Comparison of ENCODE assay signal across 8 cellular contexts in the genomic region with DNA sequence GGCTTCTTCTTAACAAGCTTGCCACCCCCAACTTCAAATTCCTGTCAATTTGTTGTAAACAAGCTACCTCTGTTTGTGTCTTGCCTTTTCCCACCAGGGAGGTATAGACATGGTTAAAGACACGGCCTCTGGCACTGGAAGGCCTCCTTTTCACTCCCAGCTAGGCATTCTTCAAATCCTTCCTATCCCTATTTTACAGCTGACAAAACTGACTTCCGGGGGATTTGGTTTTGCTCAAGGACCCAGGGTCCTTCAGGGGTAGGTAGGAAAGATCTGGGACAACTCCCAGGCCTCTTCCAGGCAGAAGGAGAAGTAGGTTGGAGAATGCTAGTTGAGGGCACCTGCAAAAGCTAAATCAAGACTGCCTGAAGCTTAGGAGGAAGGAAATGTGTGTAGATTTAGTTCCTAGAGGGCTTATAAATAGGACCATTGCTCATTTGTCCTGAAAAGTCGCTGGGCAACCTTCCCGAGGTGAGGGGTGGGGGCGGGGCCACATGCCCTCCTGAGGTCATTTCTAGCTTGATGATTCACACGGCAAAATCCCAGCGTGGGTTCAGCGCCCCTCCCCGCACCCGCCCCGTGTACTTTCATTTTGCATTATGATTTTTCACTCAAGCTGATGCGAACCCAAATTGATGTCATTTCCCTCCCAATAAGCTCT. TPM values are rescaled to one million over a fixed set of nuclear protein-coding genes. Genes with fewer than 3 reads are reported as not detected.
A peak's percentile ranks its signal among the peaks of the same experiment; 100 is the strongest.
DNase-seq lines count a peak whose midpoint lies in the region; ATAC-seq and TF ChIP-seq lines count a peak whose summit lies in the region.

No MANE protein-coding gene starts in this region.

- intact Hi-C loops in CD4-positive, alpha-beta T cell (cut with DNase I, micrococcal nuclease): no loop called here

- no peak overlapping the region for H3K27ac ChIP-seq in CD4-positive, alpha-beta T cell (ENCODE audit: low read depth, low read length)
- H3K27ac ChIP-seq in HEK293 (ENCODE audit: extremely low read depth, low read depth, low read length) (no peak overlapping the region; the same call in 1 of the 2 replicates), SJSA1 (peak overlapping the region; percentile 61), iPS-20b (ENCODE audit: low read length) (no peak overlapping the region)

- POLR2A ChIA-PET in CD4-positive, alpha-beta T cell (lab: Charles Lee): interaction anchor here (0.9 kb wide), 1 partner anchor 107 kb away, joined by 3 read pairs; no protein-coding TSS in a partner anchor
- POLR2A ChIA-PET in HEK293 (lab: Yijun Ruan, JAX): no interaction called here

- H3K27me3 Mint-ChIP-seq in CD4-positive, alpha-beta T cell: no peaks in the 10 kb centered on the region

- CTCF ChIA-PET in CD4-positive, alpha-beta T cell (lab: Charles Lee): interaction anchor here (0.7 kb wide), 1 partner anchor 382 kb away, joined by 3 read pairs; no protein-coding TSS in a partner anchor
- CTCF ChIA-PET in HEK293 (lab: Yijun Ruan, JAX): interaction anchor here (0.6 kb wide), 3 partner anchors 27 to 339 kb away, joined by 3 to 4 read pairs (median 3); no protein-coding TSS in a partner anchor

- no peaks in the 10 kb centered on the region; the same call in 1 of the 2 replicates for H3K4me1 ChIP-seq in HEK293 (ENCODE audit: control insufficient read depth, insufficient read depth, low read length)
- H3K4me1 ChIP-seq in SJSA1 (replicated peaks): peaks cover 52% of the 10 kb centered on the region
- peaks cover 9% of the 10 kb centered on the region for H3K4me1 ChIP-seq in iPS-20b (ENCODE audit: insufficient read depth, low read length)

- H3K36me3 Mint-ChIP-seq in CD4-positive, alpha-beta T cell (ENCODE audit: low read depth): no peaks in the 10 kb centered on the region
- peaks cover 14 to 46% of the 10 kb centered on the region in 2 donors for H3K36me3 Mint-ChIP-seq in activated naive CD4-positive, alpha-beta T cell treated with anti-CD3 and anti-CD28 coated beads, Interleukin-2, amount 50 U/mL, for 72 hours

- TF ChIP-seq CTCF in CD4-positive, alpha-beta T cell (IDR thresholded peaks at IDR 0.05): no peak
- no peak for TF ChIP-seq CTCF in HEK293 (tag by site-specific recombination; IDR thresholded peaks at IDR 0.05)

- peak overlapping the region; percentile 87 for H3K4me3 Mint-ChIP-seq in CD4-positive, alpha-beta T cell

- ATAC-seq in CD4-positive, alpha-beta T cell (ENCODE audit: poor library complexity): peak; percentile 76
- ATAC-seq in activated naive CD4-positive, alpha-beta T cell treated with anti-CD3 and anti-CD28 coated beads, Interleukin-2, amount 50 U/mL, for 72 hours: peak; percentile 52 to 67
- no peak for ATAC-seq in HG03342 (IDR thresholded peaks at IDR 0.05; ENCODE audit: unreplicated experiment)

- H3K27me3 ChIP-seq in CD4-positive, alpha-beta T cell (ENCODE audit: control insufficient read depth, insufficient read depth, low read length): no peaks in the 10 kb centered on the region
- H3K27me3 ChIP-seq in SJSA1 (replicated peaks) (no peaks in the 10 kb centered on the region), iPS-20b (ENCODE audit: insufficient read depth, low read length) (no peaks in the 10 kb centered on the region)

- peak overlapping the region; percentile 35; the same call in 1 of the 2 replicates for H3K9ac ChIP-seq in iPS-20b (ENCODE audit: low read depth, low read length)

- peak; percentile 9 to 63 (median 38) for DNase-seq in CD4-positive, alpha-beta T cell
- peak; percentile 67 to 68 for DNase-seq in SJSA1 (ENCODE audit: low read depth in 1 of 2, low spot score in 2 of 2)
- DNase-seq in activated naive CD4-positive, alpha-beta T cell treated with anti-CD3 and anti-CD28 coated beads, Interleukin-2, amount 50 U/mL, for 72 hours (ENCODE audit: low spot score in 2 of 2): peak; percentile 61 to 72
- DNase-seq in stimulated activated CD4-positive, alpha-beta T cell treated with anti-CD3 and anti-CD28 coated beads, Interleukin-15, amount 100 ng/mL, for 1 hour (ENCODE audit: low read depth in 1 of 2, low spot score in 1 of 2): peak; percentile 22 to 74
- no peak for DNase-seq in G401 (ENCODE audit: low spot score)

- in situ Hi-C loops in G401 (cut with HindIII; ENCODE audit: low sequenced_read_pairs): no loop called here

- no peaks in the 10 kb centered on the region for H3K9me3 Mint-ChIP-seq in CD4-positive, alpha-beta T cell
- H3K9me3 Mint-ChIP-seq in activated naive CD4-positive, alpha-beta T cell treated with anti-CD3 and anti-CD28 coated beads, Interleukin-2, amount 50 U/mL, for 72 hours: peaks cover 8 to 21% of the 10 kb centered on the region in 2 donors

- H3K36me3 ChIP-seq in HEK293 (ENCODE audit: control insufficient read depth in 2 of 2, insufficient read depth in 1 of 2, low read length in 2 of 2) (no peaks in the 10 kb centered on the region), SJSA1 (no peaks in the 10 kb centered on the region), iPS-20b (ENCODE audit: insufficient read depth, low read depth, low read length) (no peaks in the 10 kb centered on the region)

- peaks cover 18% of the 10 kb centered on the region for H3K4me1 Mint-ChIP-seq in CD4-positive, alpha-beta T cell (ENCODE audit: low read depth)

- H3K9me3 ChIP-seq in CD4-positive, alpha-beta T cell (ENCODE audit: control insufficient read depth, low read length): no peaks in the 10 kb centered on the region
- H3K9me3 ChIP-seq in HEK293 (ENCODE audit: control insufficient read depth, insufficient read depth, low read depth, low read length) (no peaks in the 10 kb centered on the region), SJSA1 (replicated peaks) (no peaks in the 10 kb centered on the region), iPS-20b (ENCODE audit: insufficient read depth, low read depth, low read length) (no peaks in the 10 kb centered on the region)

- H3K4me3 ChIP-seq in HEK293 (ENCODE audit: low read depth, low read length) (peak overlapping the region; percentile 23), SJSA1 (peak overlapping the region; percentile 16), iPS-20b (ENCODE audit: low read length) (no peak overlapping the region)

- H3K27ac Mint-ChIP-seq in CD4-positive, alpha-beta T cell: peak overlapping the region; percentile 70
- H3K27ac Mint-ChIP-seq in activated naive CD4-positive, alpha-beta T cell treated with anti-CD3 and anti-CD28 coated beads, Interleukin-2, amount 50 U/mL, for 72 hours: peak overlapping the region; percentile 87 to 96

TF ChIP-seq in HEK293, 187 proteins besides CTCF, POLR2A, EP300 and RAD21 (continues in another document):
- TF ChIP-seq ZNF132 (tag by site-specific recombination; IDR thresholded peaks at IDR 0.05; ENCODE audit: borderline replicate concordance) (no peak), SP3 (tag by site-specific recombination; IDR thresholded peaks at IDR 0.05) (0 out of 2 replicates have a peak, but pooled peaks have one; percentile 12), KLF9 (tag by site-specific recombination; IDR thresholded peaks at IDR 0.05; ENCODE audit: low read depth) (peak; percentile 30; the same call in 1 of the 2 replicates), FEZF1 (tag by site-specific recombination; IDR thresholded peaks at IDR 0.05) (peak; percentile 48; the same call in 1 of the 2 replicates), ZFHX2 (tag by site-specific recombination; conservative IDR thresholded peaks at IDR 0.05) (peak; percentile 49), BCL11B (tag by site-specific recombination; IDR thresholded peaks at IDR 0.05; ENCODE audit: low read depth) (no peak)
- TF ChIP-seq, protein P1, sequence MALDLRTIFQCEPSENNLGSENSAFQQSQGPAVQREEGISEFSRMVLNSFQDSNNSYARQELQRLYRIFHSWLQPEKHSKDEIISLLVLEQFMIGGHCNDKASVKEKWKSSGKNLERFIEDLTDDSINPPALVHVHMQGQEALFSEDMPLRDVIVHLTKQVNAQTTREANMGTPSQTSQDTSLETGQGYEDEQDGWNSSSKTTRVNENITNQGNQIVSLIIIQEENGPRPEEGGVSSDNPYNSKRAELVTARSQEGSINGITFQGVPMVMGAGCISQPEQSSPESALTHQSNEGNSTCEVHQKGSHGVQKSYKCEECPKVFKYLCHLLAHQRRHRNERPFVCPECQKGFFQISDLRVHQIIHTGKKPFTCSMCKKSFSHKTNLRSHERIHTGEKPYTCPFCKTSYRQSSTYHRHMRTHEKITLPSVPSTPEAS (tag by site-specific recombination; IDR thresholded peaks at IDR 0.05): no peak
- TF ChIP-seq, protein P2, sequence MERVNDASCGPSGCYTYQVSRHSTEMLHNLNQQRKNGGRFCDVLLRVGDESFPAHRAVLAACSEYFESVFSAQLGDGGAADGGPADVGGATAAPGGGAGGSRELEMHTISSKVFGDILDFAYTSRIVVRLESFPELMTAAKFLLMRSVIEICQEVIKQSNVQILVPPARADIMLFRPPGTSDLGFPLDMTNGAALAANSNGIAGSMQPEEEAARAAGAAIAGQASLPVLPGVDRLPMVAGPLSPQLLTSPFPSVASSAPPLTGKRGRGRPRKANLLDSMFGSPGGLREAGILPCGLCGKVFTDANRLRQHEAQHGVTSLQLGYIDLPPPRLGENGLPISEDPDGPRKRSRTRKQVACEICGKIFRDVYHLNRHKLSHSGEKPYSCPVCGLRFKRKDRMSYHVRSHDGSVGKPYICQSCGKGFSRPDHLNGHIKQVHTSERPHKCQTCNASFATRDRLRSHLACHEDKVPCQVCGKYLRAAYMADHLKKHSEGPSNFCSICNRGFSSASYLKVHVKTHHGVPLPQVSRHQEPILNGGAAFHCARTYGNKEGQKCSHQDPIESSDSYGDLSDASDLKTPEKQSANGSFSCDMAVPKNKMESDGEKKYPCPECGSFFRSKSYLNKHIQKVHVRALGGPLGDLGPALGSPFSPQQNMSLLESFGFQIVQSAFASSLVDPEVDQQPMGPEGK (tag by site-specific recombination; IDR thresholded peaks at IDR 0.05): peak; percentile 39; the same call in 1 of the 2 replicates
- TF ChIP-seq, protein P3, sequence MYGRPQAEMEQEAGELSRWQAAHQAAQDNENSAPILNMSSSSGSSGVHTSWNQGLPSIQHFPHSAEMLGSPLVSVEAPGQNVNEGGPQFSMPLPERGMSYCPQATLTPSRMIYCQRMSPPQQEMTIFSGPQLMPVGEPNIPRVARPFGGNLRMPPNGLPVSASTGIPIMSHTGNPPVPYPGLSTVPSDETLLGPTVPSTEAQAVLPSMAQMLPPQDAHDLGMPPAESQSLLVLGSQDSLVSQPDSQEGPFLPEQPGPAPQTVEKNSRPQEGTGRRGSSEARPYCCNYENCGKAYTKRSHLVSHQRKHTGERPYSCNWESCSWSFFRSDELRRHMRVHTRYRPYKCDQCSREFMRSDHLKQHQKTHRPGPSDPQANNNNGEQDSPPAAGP (tag by site-specific recombination; IDR thresholded peaks at IDR 0.05): no peak

RNA-seq across cellular contexts. Expression of a gene that starts 36.3 kb away (rescaled TPM):
- total RNA-seq in CD4-positive, alpha-beta T cell: 10 to 100 TPM; 14.1 to 14.2 TPM
- total RNA-seq in SJSA1 (2014; rRNA removed; shearing (Covaris generic)): 10.2 and 16.1 TPM in 2 replicates
- 10 to 100 TPM; 15.9 to 36.6 TPM for total RNA-seq in activated naive CD4-positive, alpha-beta T cell treated with anti-CD3 and anti-CD28 coated beads, Interleukin-2, amount 50 U/mL, for 72 hours
- total RNA-seq in G401 (2014; rRNA removed; shearing (Covaris generic)): 6.3 and 7.5 TPM in 2 replicates
